8 cellular contexts compared by ENCODE assay signal in the genomic region with DNA sequence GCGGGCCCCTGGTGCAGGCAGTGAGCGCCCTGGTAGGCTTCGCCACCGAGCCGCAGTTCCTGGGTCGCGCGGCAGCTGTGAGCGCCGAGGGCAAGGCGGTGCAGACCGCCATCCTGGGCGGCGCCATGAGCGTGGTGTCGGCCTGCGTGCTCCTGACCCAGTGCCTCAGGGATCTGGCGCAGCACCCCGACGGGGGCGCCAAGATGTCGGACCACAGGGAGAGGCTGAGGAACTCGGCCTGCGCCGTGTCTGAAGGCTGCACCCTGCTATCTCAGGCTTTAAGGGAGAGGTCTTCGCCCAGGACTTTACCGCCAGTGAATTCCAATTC. TPM values are rescaled to one million over a fixed set of nuclear protein-coding genes. Genes with fewer than 3 reads are reported as not detected.
A peak's percentile ranks its signal among the peaks of the same experiment; 100 is the strongest.
DNase-seq lines count a peak whose midpoint lies in the region; ATAC-seq, FAIRE-seq and TF ChIP-seq lines count a peak whose summit lies in the region.

No MANE protein-coding gene starts in this region.

- H3K27me3 ChIP-seq in subcutaneous abdominal adipose tissue (ENCODE audit: control insufficient read depth in 5 of 5, insufficient read depth in 4 of 5, low read length in 5 of 5) = no peaks in the 10 kb centered on the region

- H3K27ac Mint-ChIP-seq in activated naive CD8-positive, alpha-beta T cell treated with anti-CD3 and anti-CD28 coated beads, Interleukin-2, amount 10 ng/mL, durations not matched to agents 7 days and 5 days = no peak overlapping the region

- peaks cover 0 to 2% of the 10 kb centered on the region in 2 donors for H3K36me3 ChIP-seq in kidney (ENCODE audit: control insufficient read depth in 1 of 2, insufficient read depth in 2 of 2, low read length in 2 of 2)
- H3K36me3 ChIP-seq in subcutaneous abdominal adipose tissue (ENCODE audit: control insufficient read depth in 5 of 5, insufficient read depth in 5 of 5, low read length in 5 of 5) = peaks cover 5 to 13% (median 9%) of the 10 kb centered on the region in 5 donors

- peaks cover 56% of the 10 kb centered on the region for H3K4me1 Mint-ChIP-seq in activated T-cell treated with anti-CD3 and anti-CD28 coated beads, Interleukin-2, amount 50 U/mL, for 4 hours (ENCODE audit: low read depth)
- peaks cover 49% of the 10 kb centered on the region for H3K4me1 Mint-ChIP-seq in activated naive CD8-positive, alpha-beta T cell treated with anti-CD3 and anti-CD28 coated beads, Interleukin-2, amount 10 ng/mL, durations not matched to agents 7 days and 5 days

- no peak overlapping the region for H3K27ac ChIP-seq in kidney (ENCODE audit: low read depth in 2 of 2, low read length in 2 of 2)
- peak overlapping the region; percentile 73 for H3K27ac ChIP-seq in subcutaneous abdominal adipose tissue (ENCODE audit: low read depth, low read length)

- no peaks in the 10 kb centered on the region for H3K27me3 Mint-ChIP-seq in activated T-cell treated with anti-CD3 and anti-CD28 coated beads, Interleukin-2, amount 50 U/mL, for 4 hours (ENCODE audit: low read depth)
- no peaks in the 10 kb centered on the region for H3K27me3 Mint-ChIP-seq in activated naive CD8-positive, alpha-beta T cell treated with anti-CD3 and anti-CD28 coated beads, Interleukin-2, amount 10 ng/mL, durations not matched to agents 7 days and 5 days

- no peak for TF ChIP-seq CTCF in kidney (IDR thresholded peaks at IDR 0.05; ENCODE audit: borderline replicate concordance, extremely low read depth, insufficient read depth)

- H3K4me3 ChIP-seq in kidney (ENCODE audit: low read length in 2 of 2) = peak overlapping the region; percentile 45 to 83
- peak overlapping the region; percentile 36 to 89 (median 84) for H3K4me3 ChIP-seq in subcutaneous abdominal adipose tissue (ENCODE audit: low read depth in 1 of 5, low read length in 5 of 5)

- H3K9me3 Mint-ChIP-seq in activated T-cell treated with anti-CD3 and anti-CD28 coated beads, Interleukin-2, amount 50 U/mL, for 4 hours = no peaks in the 10 kb centered on the region
- no peaks in the 10 kb centered on the region for H3K9me3 Mint-ChIP-seq in activated naive CD8-positive, alpha-beta T cell treated with anti-CD3 and anti-CD28 coated beads, Interleukin-2, amount 10 ng/mL, durations not matched to agents 7 days and 5 days

- H3K9ac ChIP-seq in kidney (ENCODE audit: low read length in 2 of 2) (no peak overlapping the region), subcutaneous abdominal adipose tissue (ENCODE audit: low read length in 5 of 5) (peak overlapping the region in 1 of 5 donors; percentile 53)

- POLR2A ChIA-PET in activated naive CD8-positive, alpha-beta T cell treated with anti-CD3 and anti-CD28 coated beads, Interleukin-2, amount 10 ng/mL, durations not matched to agents 7 days and 5 days (lab: Charles Lee) = interaction anchor here (2.4 kb wide), 1 partner anchor 15 kb away, joined by 7 read pairs; no protein-coding TSS in a partner anchor

- no peak for ATAC-seq in activated T-cell treated with anti-CD3 and anti-CD28 coated beads, Interleukin-2, amount 50 U/mL, for 4 hours
- ATAC-seq in activated naive CD8-positive, alpha-beta T cell treated with anti-CD3 and anti-CD28 coated beads, Interleukin-2, amount 10 ng/mL, durations not matched to agents 7 days and 5 days (ENCODE audit: low read depth) = no peak
- no peak for ATAC-seq in HG03139 (IDR thresholded peaks at IDR 0.05; ENCODE audit: unreplicated experiment)

- intact Hi-C loops in kidney (cut with DNase I) = no loop called here

- peak overlapping the region; percentile 75 for H3K4me3 Mint-ChIP-seq in activated T-cell treated with anti-CD3 and anti-CD28 coated beads, Interleukin-2, amount 50 U/mL, for 4 hours
- peak overlapping the region; percentile 78 for H3K4me3 Mint-ChIP-seq in activated naive CD8-positive, alpha-beta T cell treated with anti-CD3 and anti-CD28 coated beads, Interleukin-2, amount 10 ng/mL, durations not matched to agents 7 days and 5 days

- H3K4me1 ChIP-seq in kidney (ENCODE audit: control insufficient read depth in 1 of 2, insufficient read depth in 1 of 2, low read depth in 1 of 2, low read length in 2 of 2) = peaks cover 4 to 17% of the 10 kb centered on the region in 2 donors
- H3K4me1 ChIP-seq in subcutaneous abdominal adipose tissue (ENCODE audit: control insufficient read depth in 5 of 5, insufficient read depth in 5 of 5, low read length in 5 of 5) = peaks cover 6 to 63% (median 59%) of the 10 kb centered on the region in 5 donors

- H3K36me3 Mint-ChIP-seq in activated T-cell treated with anti-CD3 and anti-CD28 coated beads, Interleukin-2, amount 50 U/mL, for 4 hours (ENCODE audit: insufficient read depth) = peaks cover 11% of the 10 kb centered on the region
- peaks cover 18% of the 10 kb centered on the region for H3K36me3 Mint-ChIP-seq in activated naive CD8-positive, alpha-beta T cell treated with anti-CD3 and anti-CD28 coated beads, Interleukin-2, amount 10 ng/mL, durations not matched to agents 7 days and 5 days

- no peaks in the 10 kb centered on the region for H3K9me3 ChIP-seq in kidney (ENCODE audit: control insufficient read depth in 1 of 2, low read length in 2 of 2)
- no peaks in the 10 kb centered on the region for H3K9me3 ChIP-seq in subcutaneous abdominal adipose tissue (ENCODE audit: control insufficient read depth in 5 of 5, low read length in 5 of 5)

- no peak for DNase-seq in activated T-cell treated with anti-CD3 and anti-CD28 coated beads, Interleukin-2, amount 50 U/mL, for 4 hours
- no peak for DNase-seq in activated T-cell treated with anti-CD3 and anti-CD28 coated beads, Interleukin-2, amount 50 U/mL, for 48 hours
- DNase-seq in activated naive CD8-positive, alpha-beta T cell treated with anti-CD3 and anti-CD28 coated beads, Interleukin-2, amount 10 ng/mL, durations not matched to agents 7 days and 5 days = no peak
- DNase-seq in kidney (peak; percentile 73), NCI-H1694 (lab: John Stamatoyannopoulos, UW) (no peak), T-helper 1 cell (no peak)

- FAIRE-seq in kidney (lab: Jason Lieb, UNC) = no peak

RNA-seq across cellular contexts. Expression of gene TLNRD1, which starts 2.3 kb away (rescaled TPM):
- total RNA-seq in activated T-cell treated with anti-CD3 and anti-CD28 coated beads, Interleukin-2, amount 50 U/mL, for 4 hours = 10 to 100 TPM; 42.6 to 46.5 (median 45.0) TPM
- total RNA-seq in activated naive CD8-positive, alpha-beta T cell treated with anti-CD3 and anti-CD28 coated beads, Interleukin-2, amount 10 ng/mL, durations not matched to agents 7 days and 5 days = 10 to 100 TPM; 24.0 to 24.5 TPM
- 16.7 TPM for total RNA-seq in kidney
- 7.4 TPM for polyA plus RNA-seq in kidney (ENCODE audit: insufficient read depth, low read depth, low replicate concordance)

RNA-seq across cellular contexts. Expression of gene MESD, which starts 13.4 kb away (rescaled TPM):
- total RNA-seq in activated T-cell treated with anti-CD3 and anti-CD28 coated beads, Interleukin-2, amount 50 U/mL, for 4 hours = 10 to 100 TPM; 22.2 to 24.0 (median 23.3) TPM
- total RNA-seq in activated naive CD8-positive, alpha-beta T cell treated with anti-CD3 and anti-CD28 coated beads, Interleukin-2, amount 10 ng/mL, durations not matched to agents 7 days and 5 days = 10 to 100 TPM; 28.0 to 28.4 TPM
- total RNA-seq in kidney = 30.9 TPM
- polyA plus RNA-seq in kidney (ENCODE audit: insufficient read depth, low read depth, low replicate concordance) = 23.3 TPM
